22 cellular contexts compared by ENCODE assay signal in genomic region chr12:132634411-132634990, GRCh38. TPM values are rescaled to one million over a fixed set of nuclear protein-coding genes. Genes with fewer than 3 reads are reported as not detected.
"Had no signal": no experiment of that assay in that cellular context is flagged by ENCODE, and none has a peak within 500 bp of the region (broad histone marks: within the 10 kb centered on the region; RNA-seq: fewer than 3 reads in every experiment).

No MANE protein-coding gene starts in this region.

- H3K9me3 ChIP-seq: gastrocnemius medialis, left lung, psoas muscle, thyroid gland had no signal

- H3K4me3 Mint-ChIP-seq: activated CD4-positive, alpha-beta T cell treated with anti-CD3 and anti-CD28 coated beads for 36 hours; activated naive CD4-positive, alpha-beta T cell treated with anti-CD3 and anti-CD28 coated beads, Interleukin-2, amount 50 U/mL, for 24 hours; T-helper 2 cell treated with Interferon-gamma antibody and Interleukin-4, amounts not matched to agents 5 μg/mL and 100 μg/mL, for 36 hours; WTC11 had no signal

- H3K27me3 Mint-ChIP-seq: activated CD4-positive, alpha-beta T cell treated with anti-CD3 and anti-CD28 coated beads for 36 hours; activated naive CD4-positive, alpha-beta T cell treated with anti-CD3 and anti-CD28 coated beads, Interleukin-2, amount 50 U/mL, for 24 hours had no signal

- DNase-seq: activated CD4-positive, alpha-beta T cell treated with anti-CD3 and anti-CD28 coated beads for 36 hours; activated CD4-positive, alpha-beta T cell treated with anti-CD3 and anti-CD28 coated beads, Interleukin-2, amount 50 U/mL, for 48 hours; amniotic stem cell; erythroblast; gastrocnemius medialis; head of caudate nucleus; mammary epithelial cell; psoas muscle; small intestine; stimulated activated CD4-positive, alpha-beta T cell treated with anti-CD3 and anti-CD28 coated beads, Interleukin-4, amount 100 ng/mL, for 1 hour; thyroid gland had no signal

- H3K9me3 Mint-ChIP-seq: activated naive CD4-positive, alpha-beta T cell treated with anti-CD3 and anti-CD28 coated beads, Interleukin-2, amount 50 U/mL, for 24 hours; T-helper 2 cell treated with Interferon-gamma antibody and Interleukin-4, amounts not matched to agents 5 μg/mL and 100 μg/mL, for 36 hours; WTC11 had no signal

- ATAC-seq: activated CD4-positive, alpha-beta T cell treated with anti-CD3 and anti-CD28 coated beads for 36 hours; gastrocnemius medialis; left lung; psoas muscle; right cardiac atrium; WTC11 had no signal

- H3K4me1 Mint-ChIP-seq: activated CD4-positive, alpha-beta T cell treated with anti-CD3 and anti-CD28 coated beads for 36 hours; activated naive CD4-positive, alpha-beta T cell treated with anti-CD3 and anti-CD28 coated beads, Interleukin-2, amount 50 U/mL, for 24 hours; WTC11 had no signal

- H3K4me1 ChIP-seq: gastrocnemius medialis, left lung, psoas muscle, thyroid gland had no signal

- H3K27ac ChIP-seq: cardiac muscle cell, gastrocnemius medialis, left lung, psoas muscle, thyroid gland had no signal

- H3K27ac Mint-ChIP-seq: activated CD4-positive, alpha-beta T cell treated with anti-CD3 and anti-CD28 coated beads for 36 hours; activated naive CD4-positive, alpha-beta T cell treated with anti-CD3 and anti-CD28 coated beads, Interleukin-2, amount 50 U/mL, for 24 hours; T-helper 2 cell treated with Interferon-gamma antibody and Interleukin-4, amounts not matched to agents 5 μg/mL and 100 μg/mL, for 36 hours; WTC11 had no signal

- H3K27me3 ChIP-seq: cardiac muscle cell, gastrocnemius medialis, left lung, thyroid gland had no signal

- H3K4me3 ChIP-seq: cardiac muscle cell, gastrocnemius medialis, left lung, psoas muscle, thyroid gland had no signal

RNA-seq across cellular contexts. Expression of gene P2RX2, which starts 15.9 kb away (rescaled TPM):
- total RNA-seq: activated CD4-positive, alpha-beta T cell treated with anti-CD3 and anti-CD28 coated beads for 36 hours; cardiac muscle cell; gastrocnemius medialis; left lung; mammary epithelial cell; myocyte; psoas muscle; right cardiac atrium; subcutaneous adipose tissue had no signal
- polyA plus RNA-seq: cardiac muscle cell, mammary epithelial cell, neural cell, right cardiac atrium had no signal

RNA-seq across cellular contexts. Expression of gene LRCOL1, which starts 24.1 kb away (rescaled TPM):
- total RNA-seq: activated CD4-positive, alpha-beta T cell treated with anti-CD3 and anti-CD28 coated beads for 36 hours; cardiac muscle cell; mammary epithelial cell; myocyte; omental fat pad; right cardiac atrium; ureter had no signal
- polyA plus RNA-seq: cardiac muscle cell, mammary epithelial cell, neural cell, right cardiac atrium had no signal
